ENCODE assay signal across 8 cellular contexts in the genomic region with DNA sequence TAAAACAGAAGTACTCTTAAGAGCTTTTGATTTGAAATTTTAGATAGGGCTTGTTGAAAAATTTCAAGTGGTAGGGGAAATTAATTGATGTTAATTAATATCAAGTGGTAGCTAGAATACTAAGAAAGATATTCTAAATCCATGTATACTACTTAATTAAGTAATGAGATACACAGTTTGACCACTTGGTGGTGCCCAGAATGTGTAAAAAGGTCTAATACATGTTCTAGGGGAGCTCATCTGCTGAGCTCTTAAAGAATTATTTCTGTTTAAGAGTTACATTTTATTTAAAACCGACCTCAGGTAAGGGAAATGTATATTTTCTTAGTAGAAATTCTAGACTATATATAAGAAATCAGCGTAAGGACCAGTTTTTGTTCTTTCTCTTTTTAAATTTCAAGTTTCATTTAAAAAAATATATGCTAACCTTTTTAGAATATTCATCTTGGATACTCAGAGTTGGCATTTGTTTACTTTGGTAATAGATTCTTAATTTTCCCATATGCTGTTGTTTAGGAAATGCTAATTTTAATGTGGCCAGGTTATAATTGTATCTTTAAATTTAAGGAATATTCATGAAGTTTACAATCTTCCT.
DNase-seq lines count a peak whose midpoint lies in the region; ATAC-seq and TF ChIP-seq lines count a peak whose summit lies in the region.

No MANE protein-coding gene starts in this region.

- no TSS peak for BruUV-seq in PC-3 (replicated peaks; lab: Mats Ljungman, UMichigan)

- peak in 2 of 3 donors; percentile 25 to 74 for DNase-seq in CD4-positive, CD25-positive, alpha-beta regulatory T cell
- DNase-seq in GM12864 (ENCODE audit: low read depth) (peak; percentile 25), PC-3 (peak; percentile 63), nephron progenitor cell (peak; percentile 8), vagina (ENCODE audit: extremely low spot score in 2 of 2) (no peak)
- peak in 2 of 3 experiments; percentile 5 to 9 for DNase-seq in effector memory CD8-positive, alpha-beta T cell

- no peaks in the 10 kb centered on the region for H3K27me3 Mint-ChIP-seq in CD4-positive, CD25-positive, alpha-beta regulatory T cell
- no peaks in the 10 kb centered on the region for H3K27me3 Mint-ChIP-seq in effector memory CD8-positive, alpha-beta T cell
- no peaks in the 10 kb centered on the region for H3K27me3 Mint-ChIP-seq in nephron progenitor cell (ENCODE audit: low read depth, poor library complexity)

- no peaks in the 10 kb centered on the region for H3K9me2 ChIP-seq in PC-3 (replicated peaks; ENCODE audit: low read length)

- CTCF ChIA-PET in PC-3 (lab: Charles Lee): interaction anchor here (0.7 to 2.0 kb wide), 6 partner anchors 49 to 233 kb away, joined by 3 to 19 read pairs (median 6); a partner anchor contains a TSS

- no peak overlapping the region for H3K4me3 ChIP-seq in CD4-positive, CD25-positive, alpha-beta regulatory T cell (ENCODE audit: low read depth, low read length)
- H3K4me3 ChIP-seq in GM12864 (ENCODE audit: low read depth, low read length) (no peak overlapping the region), PC-3 (ENCODE audit: low read length) (no peak overlapping the region), vagina (no peak overlapping the region)

- peaks cover 6% of the 10 kb centered on the region for H3K4me1 ChIP-seq in CD4-positive, CD25-positive, alpha-beta regulatory T cell (ENCODE audit: control insufficient read depth, insufficient read depth, low read length, poor library complexity, severe bottlenecking)
- H3K4me1 ChIP-seq in PC-3 (ENCODE audit: insufficient read depth, low read length): no peaks in the 10 kb centered on the region
- H3K4me1 ChIP-seq in vagina: no peaks in the 10 kb centered on the region

- no peak overlapping the region for H3K4me2 ChIP-seq in PC-3 (ENCODE audit: low read length)

- H3K4me1 Mint-ChIP-seq in CD4-positive, CD25-positive, alpha-beta regulatory T cell: peaks cover 24 to 38% (median 27%) of the 10 kb centered on the region in 4 donors
- peaks cover 8 to 15% of the 10 kb centered on the region in 2 donors for H3K4me1 Mint-ChIP-seq in effector memory CD8-positive, alpha-beta T cell (ENCODE audit: low read depth in 2 of 2)
- no peaks in the 10 kb centered on the region for H3K4me1 Mint-ChIP-seq in nephron progenitor cell

- H3K9ac ChIP-seq in PC-3 (ENCODE audit: low read length): no peak overlapping the region

- TF ChIP-seq POLR2A in vagina (IDR thresholded peaks at IDR 0.05): no peak

- H3K27me3 ChIP-seq in CD4-positive, CD25-positive, alpha-beta regulatory T cell (ENCODE audit: control insufficient read depth, insufficient read depth, low read length): no peaks in the 10 kb centered on the region
- H3K27me3 ChIP-seq in PC-3 (ENCODE audit: low read length) (no peaks in the 10 kb centered on the region), vagina (no peaks in the 10 kb centered on the region)

- peak; percentile 55 to 72 for ATAC-seq in CD4-positive, CD25-positive, alpha-beta regulatory T cell (ENCODE audit: low read depth in 2 of 2)
- ATAC-seq in HG03108 (IDR thresholded peaks at IDR 0.05; ENCODE audit: unreplicated experiment) (peak; percentile 69), PC-3 (peak; percentile 78), HG02884 (IDR thresholded peaks at IDR 0.05; ENCODE audit: unreplicated experiment) (no peak)
- ATAC-seq in effector memory CD8-positive, alpha-beta T cell (replicated peaks): peak; percentile 76

- peaks cover 39% of the 10 kb centered on the region for H3K36me3 Mint-ChIP-seq in CD4-positive, CD25-positive, alpha-beta regulatory T cell
- peaks cover 52% of the 10 kb centered on the region for H3K36me3 Mint-ChIP-seq in effector memory CD8-positive, alpha-beta T cell (ENCODE audit: insufficient read depth)
- H3K36me3 Mint-ChIP-seq in nephron progenitor cell (ENCODE audit: low read depth): peaks cover 9% of the 10 kb centered on the region

- intact Hi-C loops in PC-3 (cut with micrococcal nuclease) (loop anchor here (1.0 to 10.0 kb wide), 3 partner anchors 123 to 165 kb away; a partner anchor contains a TSS), vagina (cut with DNase I) (no loop called here)

- H3K79me2 ChIP-seq in PC-3 (ENCODE audit: low read length): no peaks in the 10 kb centered on the region

- no peaks in the 10 kb centered on the region for H4K20me1 ChIP-seq in PC-3 (ENCODE audit: low read length)

- H3K27ac ChIP-seq in CD4-positive, CD25-positive, alpha-beta regulatory T cell (ENCODE audit: insufficient read depth, low read length, poor library complexity, severe bottlenecking): no peak overlapping the region
- H3K27ac ChIP-seq in PC-3 (ENCODE audit: low read length) (no peak overlapping the region), vagina (no peak overlapping the region)

- no peaks in the 10 kb centered on the region for H3K9me3 Mint-ChIP-seq in CD4-positive, CD25-positive, alpha-beta regulatory T cell
- H3K9me3 Mint-ChIP-seq in effector memory CD8-positive, alpha-beta T cell: no peaks in the 10 kb centered on the region
- H3K9me3 Mint-ChIP-seq in nephron progenitor cell: no peaks in the 10 kb centered on the region

- no peak overlapping the region for H2AFZ ChIP-seq in PC-3 (ENCODE audit: low read length)

- H3F3A ChIP-seq in PC-3 (ENCODE audit: low read length, unreplicated experiment): no peaks in the 10 kb centered on the region

- H3K4me3 Mint-ChIP-seq in CD4-positive, CD25-positive, alpha-beta regulatory T cell: no peak overlapping the region
- H3K4me3 Mint-ChIP-seq in effector memory CD8-positive, alpha-beta T cell: no peak overlapping the region
- no peak overlapping the region for H3K4me3 Mint-ChIP-seq in nephron progenitor cell

- POLR2A ChIA-PET in PC-3 (lab: Charles Lee; ENCODE audit: unreplicated experiment): interaction anchor here (0.5 kb wide), 1 partner anchor 145 kb away, joined by 5 read pairs; a partner anchor contains a TSS

- TF ChIP-seq CTCF in GM12864 (IDR thresholded peaks at IDR 0.05; ENCODE audit: low read depth, low read length, missing control alignments) (peak; percentile 39), PC-3 (conservative IDR thresholded peaks at IDR 0.05; ENCODE audit: low read depth, low read length) (peak; percentile 73), nephron progenitor cell (IDR thresholded peaks at IDR 0.05) (peak; percentile 68), vagina (IDR thresholded peaks at IDR 0.05) (no peak)

- peaks cover 72% of the 10 kb centered on the region for H3K36me3 ChIP-seq in CD4-positive, CD25-positive, alpha-beta regulatory T cell (ENCODE audit: control insufficient read depth, insufficient read depth, low read length)
- no peaks in the 10 kb centered on the region for H3K36me3 ChIP-seq in PC-3 (ENCODE audit: low read depth, low read length)
- H3K36me3 ChIP-seq in vagina: no peaks in the 10 kb centered on the region

- H3K9me3 ChIP-seq in CD4-positive, CD25-positive, alpha-beta regulatory T cell (ENCODE audit: control insufficient read depth in 2 of 2, low read length in 2 of 2): no peaks in the 10 kb centered on the region
- H3K9me3 ChIP-seq in PC-3 (ENCODE audit: low read length): no peaks in the 10 kb centered on the region
- H3K9me3 ChIP-seq in vagina: no peaks in the 10 kb centered on the region

- peak overlapping the region in 1 of 3 donors; percentile 54 for H3K27ac Mint-ChIP-seq in CD4-positive, CD25-positive, alpha-beta regulatory T cell
- no peak overlapping the region for H3K27ac Mint-ChIP-seq in effector memory CD8-positive, alpha-beta T cell
- no peak overlapping the region for H3K27ac Mint-ChIP-seq in nephron progenitor cell

Comparison
In these comparisons a context has a peak if more than half of its experiments do, and no peak if none do; other contexts are left out.
1. DNase-seq: peak in CD4-positive, CD25-positive, alpha-beta regulatory T cell (2 of 3), GM12864 (single experiment), PC-3 (single experiment), effector memory CD8-positive, alpha-beta T cell (2 of 3) and nephron progenitor cell (single experiment); none in vagina (0 of 2).
2. CTCF ChIP-seq: peak in GM12864 (single experiment), PC-3 (single experiment) and nephron progenitor cell (single experiment); none in vagina (0 of 3).